1 cellular context compared by ENCODE assay signal in genomic region chr12:13209279-13210021, GRCh38.
TF ChIP-seq lines count a peak whose summit lies in the region.

No MANE protein-coding gene starts in this region.

TF ChIP-seq in IMR-90, 13 proteins besides CTCF, POLR2A, EP300 and RAD21:
- TF ChIP-seq MAZ (IDR thresholded peaks at IDR 0.05; ENCODE audit: borderline replicate concordance, low read depth, low read length): no peak
- no peak for TF ChIP-seq USF2 (IDR thresholded peaks at IDR 0.05; ENCODE audit: low read depth, low read length)
- no peak for TF ChIP-seq CHD1 (IDR thresholded peaks at IDR 0.05; ENCODE audit: low read depth, low read length)
- no peak for TF ChIP-seq NFE2L2 (IDR thresholded peaks at IDR 0.05; ENCODE audit: low read depth, low read length)
- TF ChIP-seq FOS (IDR thresholded peaks at IDR 0.05; ENCODE audit: low read depth, low read length): no peak
- no peak for TF ChIP-seq CEBPB (IDR thresholded peaks at IDR 0.05; ENCODE audit: low read depth, low read length)
- no peak for TF ChIP-seq ELK1 (IDR thresholded peaks at IDR 0.05; ENCODE audit: borderline replicate concordance, low read depth, low read length)
- TF ChIP-seq RCOR1 (IDR thresholded peaks at IDR 0.05; ENCODE audit: insufficient replicate concordance, low read length): no peak
- TF ChIP-seq BHLHE40 (IDR thresholded peaks at IDR 0.05; ENCODE audit: low read depth, low read length): no peak
- TF ChIP-seq MXI1 (IDR thresholded peaks at IDR 0.05; ENCODE audit: borderline replicate concordance, low read depth, low read length): no peak
- TF ChIP-seq SMC3 (IDR thresholded peaks at IDR 0.05; ENCODE audit: low read depth, low read length): no peak
- no peak for TF ChIP-seq RFX5 (IDR thresholded peaks at IDR 0.05; ENCODE audit: low read depth, low read length)
- TF ChIP-seq MAFK (IDR thresholded peaks at IDR 0.05; ENCODE audit: low read depth, low read length): no peak
